ENCODE assay signal across 1 cellular context in the genomic region with DNA sequence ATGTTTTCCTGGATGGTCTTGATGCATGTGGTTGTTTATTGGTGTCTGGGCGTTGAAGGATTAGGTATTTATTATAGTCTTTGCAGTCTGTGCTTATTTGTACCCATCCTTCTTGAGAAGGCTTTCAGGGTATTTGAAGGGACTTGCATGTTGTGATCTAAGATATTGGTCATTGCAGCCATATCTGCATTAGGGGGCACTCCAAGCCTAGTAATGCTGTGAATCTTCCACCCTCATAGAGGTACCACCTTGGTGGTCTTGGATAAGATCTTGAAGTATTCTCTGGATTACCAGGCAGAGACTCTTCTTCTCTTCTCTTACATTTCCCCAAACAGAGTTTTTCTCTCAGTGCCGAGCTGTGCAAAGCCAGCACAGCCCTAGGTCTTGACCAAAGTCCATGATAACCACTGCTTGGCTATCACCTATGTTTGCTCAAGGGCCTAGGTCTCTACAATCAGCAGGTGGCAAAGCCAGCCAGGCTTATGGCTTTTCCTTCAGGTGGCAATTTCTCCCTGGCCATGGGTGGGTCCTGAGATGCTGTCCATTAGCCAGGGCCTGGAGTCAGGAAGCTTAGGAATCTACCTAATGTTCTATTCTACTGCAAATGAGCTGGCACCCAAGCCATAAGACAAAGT.
A peak's percentile ranks its signal among the peaks of the same experiment; 100 is the strongest.
TF ChIP-seq lines count a peak whose summit lies in the region.

No MANE protein-coding gene starts in this region.

TF ChIP-seq in HepG2, 621 proteins besides CTCF, POLR2A, EP300 and RAD21 (continued from another document and continues in another):
- peak; percentile 66; the same call in 1 of the 2 replicates for TF ChIP-seq ZNF644 (CRISPR knock-in tag; IDR thresholded peaks at IDR 0.05; ENCODE audit: low read depth)
- TF ChIP-seq ZMYM4 (CRISPR knock-in tag; IDR thresholded peaks at IDR 0.05), result peak; percentile 86
- no peak for TF ChIP-seq ZNF629 (CRISPR knock-in tag; conservative IDR thresholded peaks at IDR 0.05)
- TF ChIP-seq ZFP41 (CRISPR knock-in tag; IDR thresholded peaks at IDR 0.05; ENCODE audit: borderline replicate concordance), result no peak
- TF ChIP-seq ZNF431 (CRISPR knock-in tag; IDR thresholded peaks at IDR 0.05; ENCODE audit: borderline replicate concordance, low read depth), result no peak
- TF ChIP-seq, protein P1, sequence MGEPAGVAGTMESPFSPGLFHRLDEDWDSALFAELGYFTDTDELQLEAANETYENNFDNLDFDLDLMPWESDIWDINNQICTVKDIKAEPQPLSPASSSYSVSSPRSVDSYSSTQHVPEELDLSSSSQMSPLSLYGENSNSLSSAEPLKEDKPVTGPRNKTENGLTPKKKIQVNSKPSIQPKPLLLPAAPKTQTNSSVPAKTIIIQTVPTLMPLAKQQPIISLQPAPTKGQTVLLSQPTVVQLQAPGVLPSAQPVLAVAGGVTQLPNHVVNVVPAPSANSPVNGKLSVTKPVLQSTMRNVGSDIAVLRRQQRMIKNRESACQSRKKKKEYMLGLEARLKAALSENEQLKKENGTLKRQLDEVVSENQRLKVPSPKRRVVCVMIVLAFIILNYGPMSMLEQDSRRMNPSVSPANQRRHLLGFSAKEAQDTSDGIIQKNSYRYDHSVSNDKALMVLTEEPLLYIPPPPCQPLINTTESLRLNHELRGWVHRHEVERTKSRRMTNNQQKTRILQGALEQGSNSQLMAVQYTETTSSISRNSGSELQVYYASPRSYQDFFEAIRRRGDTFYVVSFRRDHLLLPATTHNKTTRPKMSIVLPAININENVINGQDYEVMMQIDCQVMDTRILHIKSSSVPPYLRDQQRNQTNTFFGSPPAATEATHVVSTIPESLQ (CRISPR knock-in tag; conservative IDR thresholded peaks at IDR 0.05), result no peak
- no peak for TF ChIP-seq U2AF1 (optimal IDR thresholded peaks at IDR 0.05; ENCODE audit: low read depth, low read length)
- no peak for TF ChIP-seq PITX1 (CRISPR knock-in tag; IDR thresholded peaks at IDR 0.05)
- TF ChIP-seq ZNF580 (CRISPR knock-in tag; IDR thresholded peaks at IDR 0.05; ENCODE audit: borderline replicate concordance, low read depth), result no peak
- no peak for TF ChIP-seq ZNF556 (CRISPR knock-in tag; IDR thresholded peaks at IDR 0.05; ENCODE audit: borderline replicate concordance)
- TF ChIP-seq CBX5 (CRISPR knock-in tag; IDR thresholded peaks at IDR 0.05; ENCODE audit: borderline replicate concordance), result no peak
- no peak for TF ChIP-seq TFAP4 (IDR thresholded peaks at IDR 0.05; ENCODE audit: borderline replicate concordance, low read depth)
- TF ChIP-seq CBX2 (IDR thresholded peaks at IDR 0.05; ENCODE audit: low read depth, low read length), result no peak
- TF ChIP-seq CBX2 (CRISPR knock-in tag; IDR thresholded peaks at IDR 0.05; ENCODE audit: low read depth), result no peak
- TF ChIP-seq, protein P2, sequence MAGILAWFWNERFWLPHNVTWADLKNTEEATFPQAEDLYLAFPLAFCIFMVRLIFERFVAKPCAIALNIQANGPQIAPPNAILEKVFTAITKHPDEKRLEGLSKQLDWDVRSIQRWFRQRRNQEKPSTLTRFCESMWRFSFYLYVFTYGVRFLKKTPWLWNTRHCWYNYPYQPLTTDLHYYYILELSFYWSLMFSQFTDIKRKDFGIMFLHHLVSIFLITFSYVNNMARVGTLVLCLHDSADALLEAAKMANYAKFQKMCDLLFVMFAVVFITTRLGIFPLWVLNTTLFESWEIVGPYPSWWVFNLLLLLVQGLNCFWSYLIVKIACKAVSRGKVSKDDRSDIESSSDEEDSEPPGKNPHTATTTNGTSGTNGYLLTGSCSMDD (CRISPR knock-in tag; IDR thresholded peaks at IDR 0.05), result no peak
- TF ChIP-seq ZNF33B (CRISPR knock-in tag; IDR thresholded peaks at IDR 0.05), result no peak
- TF ChIP-seq HNF4A (CRISPR knock-in tag; IDR thresholded peaks at IDR 0.05), result peak; percentile 89
- peak; percentile 45; the same call in 1 of the 2 replicates for TF ChIP-seq AHDC1 (CRISPR knock-in tag; IDR thresholded peaks at IDR 0.05; ENCODE audit: borderline replicate concordance)
- no peak for TF ChIP-seq GTF2F1 (IDR thresholded peaks at IDR 0.05; ENCODE audit: low read length)
- no peak for TF ChIP-seq ZBTB4 (CRISPR knock-in tag; IDR thresholded peaks at IDR 0.05; ENCODE audit: borderline replicate concordance)
- TF ChIP-seq GATAD2A (CRISPR knock-in tag; IDR thresholded peaks at IDR 0.05), result 0 out of 2 replicates have a peak, but pooled peaks have one; percentile 13
- TF ChIP-seq ZNF12 (CRISPR knock-in tag; IDR thresholded peaks at IDR 0.05), result 0 out of 2 replicates have a peak, but pooled peaks have one; percentile 17
- TF ChIP-seq ZNF780A (CRISPR knock-in tag; IDR thresholded peaks at IDR 0.05), result no peak
- TF ChIP-seq ZNF75D (CRISPR knock-in tag; IDR thresholded peaks at IDR 0.05; ENCODE audit: borderline replicate concordance), result no peak
- no peak for TF ChIP-seq ZNF766 (CRISPR knock-in tag; IDR thresholded peaks at IDR 0.05; ENCODE audit: borderline replicate concordance)
- TF ChIP-seq, protein P3, sequence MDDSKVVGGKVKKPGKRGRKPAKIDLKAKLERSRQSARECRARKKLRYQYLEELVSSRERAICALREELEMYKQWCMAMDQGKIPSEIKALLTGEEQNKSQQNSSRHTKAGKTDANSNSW (CRISPR knock-in tag; IDR thresholded peaks at IDR 0.05; ENCODE audit: borderline replicate concordance), result no peak
- no peak for TF ChIP-seq ZC3H4 (CRISPR knock-in tag; IDR thresholded peaks at IDR 0.05; ENCODE audit: borderline replicate concordance)
- TF ChIP-seq HDAC1 (CRISPR knock-in tag; IDR thresholded peaks at IDR 0.05), result no peak
- TF ChIP-seq, protein P4, sequence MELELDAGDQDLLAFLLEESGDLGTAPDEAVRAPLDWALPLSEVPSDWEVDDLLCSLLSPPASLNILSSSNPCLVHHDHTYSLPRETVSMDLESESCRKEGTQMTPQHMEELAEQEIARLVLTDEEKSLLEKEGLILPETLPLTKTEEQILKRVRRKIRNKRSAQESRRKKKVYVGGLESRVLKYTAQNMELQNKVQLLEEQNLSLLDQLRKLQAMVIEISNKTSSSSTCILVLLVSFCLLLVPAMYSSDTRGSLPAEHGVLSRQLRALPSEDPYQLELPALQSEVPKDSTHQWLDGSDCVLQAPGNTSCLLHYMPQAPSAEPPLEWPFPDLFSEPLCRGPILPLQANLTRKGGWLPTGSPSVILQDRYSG (CRISPR knock-in tag; IDR thresholded peaks at IDR 0.05), result no peak
- TF ChIP-seq DNMT1 (CRISPR knock-in tag; IDR thresholded peaks at IDR 0.05), result no peak
- TF ChIP-seq ZNF33A (CRISPR knock-in tag; IDR thresholded peaks at IDR 0.05; ENCODE audit: borderline replicate concordance), result no peak
- TF ChIP-seq ZNF776 (CRISPR knock-in tag; IDR thresholded peaks at IDR 0.05), result no peak
- TF ChIP-seq FOXA1 (IDR thresholded peaks at IDR 0.05), result no peak
- peak; percentile 26; the same call in 1 of the 2 replicates for TF ChIP-seq FOXA1 (CRISPR knock-in tag; IDR thresholded peaks at IDR 0.05)
- TF ChIP-seq PHF20 (CRISPR knock-in tag; IDR thresholded peaks at IDR 0.05), result no peak
- no peak for TF ChIP-seq LCORL (IDR thresholded peaks at IDR 0.05)
- TF ChIP-seq LCORL (CRISPR knock-in tag; IDR thresholded peaks at IDR 0.05), result no peak
- TF ChIP-seq, protein P5, sequence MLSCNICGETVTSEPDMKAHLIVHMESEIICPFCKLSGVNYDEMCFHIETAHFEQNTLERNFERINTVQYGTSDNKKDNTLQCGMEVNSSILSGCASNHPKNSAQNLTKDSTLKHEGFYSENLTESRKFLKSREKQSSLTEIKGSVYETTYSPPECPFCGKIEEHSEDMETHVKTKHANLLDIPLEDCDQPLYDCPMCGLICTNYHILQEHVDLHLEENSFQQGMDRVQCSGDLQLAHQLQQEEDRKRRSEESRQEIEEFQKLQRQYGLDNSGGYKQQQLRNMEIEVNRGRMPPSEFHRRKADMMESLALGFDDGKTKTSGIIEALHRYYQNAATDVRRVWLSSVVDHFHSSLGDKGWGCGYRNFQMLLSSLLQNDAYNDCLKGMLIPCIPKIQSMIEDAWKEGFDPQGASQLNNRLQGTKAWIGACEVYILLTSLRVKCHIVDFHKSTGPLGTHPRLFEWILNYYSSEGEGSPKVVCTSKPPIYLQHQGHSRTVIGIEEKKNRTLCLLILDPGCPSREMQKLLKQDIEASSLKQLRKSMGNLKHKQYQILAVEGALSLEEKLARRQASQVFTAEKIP (CRISPR knock-in tag; IDR thresholded peaks at IDR 0.05; ENCODE audit: borderline replicate concordance), result no peak
- TF ChIP-seq MTERF4 (CRISPR knock-in tag; IDR thresholded peaks at IDR 0.05), result no peak
